1 cellular context compared by ENCODE assay signal in the genomic region with DNA sequence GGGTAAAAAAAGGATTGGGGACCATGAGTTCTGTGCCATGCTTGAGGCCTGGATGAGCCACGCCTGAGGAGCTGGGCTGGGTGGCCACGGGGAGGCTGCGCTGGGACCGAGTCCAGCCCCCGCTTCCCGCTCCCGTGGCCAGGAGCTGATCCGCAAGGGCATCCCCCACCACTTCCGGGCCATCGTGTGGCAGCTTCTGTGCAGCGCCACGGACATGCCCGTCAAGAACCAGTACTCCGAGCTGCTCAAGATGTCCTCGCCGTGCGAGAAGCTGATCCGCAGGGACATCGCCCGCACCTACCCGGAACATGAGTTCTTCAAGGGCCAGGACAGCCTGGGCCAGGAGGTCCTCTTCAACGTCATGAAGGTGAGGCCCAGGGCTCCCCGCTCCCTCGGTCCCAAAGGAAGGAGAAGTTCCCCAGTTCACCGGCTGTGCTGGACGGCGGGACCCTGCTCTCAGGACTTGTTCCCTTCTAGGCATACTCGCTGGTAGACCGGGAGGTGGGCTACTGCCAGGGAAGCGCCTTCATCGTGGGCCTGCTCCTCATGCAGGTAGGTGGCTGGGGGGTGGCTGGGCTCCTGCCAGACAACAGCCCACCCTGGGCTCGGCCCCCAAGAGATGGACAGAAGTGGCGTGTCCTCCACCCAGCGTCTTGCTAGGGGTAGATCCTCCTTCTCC.
TF ChIP-seq lines count a peak whose summit lies in the region.

No MANE protein-coding gene starts in this region.

TF ChIP-seq in HepG2, 621 proteins besides CTCF, POLR2A, EP300 and RAD21:
- TF ChIP-seq ZNF382 (CRISPR knock-in tag; IDR thresholded peaks at IDR 0.05; ENCODE audit: borderline replicate concordance) (no peak), ARNTL (CRISPR knock-in tag; IDR thresholded peaks at IDR 0.05) (no peak), MEIS2 (CRISPR knock-in tag; IDR thresholded peaks at IDR 0.05) (no peak), ZNF121 (CRISPR knock-in tag; IDR thresholded peaks at IDR 0.05) (no peak), ZNF530 (CRISPR knock-in tag; IDR thresholded peaks at IDR 0.05; ENCODE audit: low read depth) (no peak), ZNF678 (CRISPR knock-in tag; IDR thresholded peaks at IDR 0.05) (no peak), ZEB1 (IDR thresholded peaks at IDR 0.05; ENCODE audit: insufficient replicate concordance, low read depth) (no peak), NFYC (CRISPR knock-in tag; IDR thresholded peaks at IDR 0.05) (no peak), ZNF260 (CRISPR knock-in tag; IDR thresholded peaks at IDR 0.05; ENCODE audit: borderline replicate concordance, low read depth) (no peak), ZBTB7B (CRISPR knock-in tag; IDR thresholded peaks at IDR 0.05) (no peak), ZNF124 (CRISPR knock-in tag; IDR thresholded peaks at IDR 0.05) (no peak)
- TF ChIP-seq, protein P1, sequence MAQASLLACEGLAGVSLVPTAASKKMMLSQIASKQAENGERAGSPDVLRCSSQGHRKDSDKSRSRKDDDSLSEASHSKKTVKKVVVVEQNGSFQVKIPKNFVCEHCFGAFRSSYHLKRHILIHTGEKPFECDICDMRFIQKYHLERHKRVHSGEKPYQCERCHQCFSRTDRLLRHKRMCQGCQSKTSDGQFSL (CRISPR knock-in tag; IDR thresholded peaks at IDR 0.05) = no peak
- TF ChIP-seq, protein P2, sequence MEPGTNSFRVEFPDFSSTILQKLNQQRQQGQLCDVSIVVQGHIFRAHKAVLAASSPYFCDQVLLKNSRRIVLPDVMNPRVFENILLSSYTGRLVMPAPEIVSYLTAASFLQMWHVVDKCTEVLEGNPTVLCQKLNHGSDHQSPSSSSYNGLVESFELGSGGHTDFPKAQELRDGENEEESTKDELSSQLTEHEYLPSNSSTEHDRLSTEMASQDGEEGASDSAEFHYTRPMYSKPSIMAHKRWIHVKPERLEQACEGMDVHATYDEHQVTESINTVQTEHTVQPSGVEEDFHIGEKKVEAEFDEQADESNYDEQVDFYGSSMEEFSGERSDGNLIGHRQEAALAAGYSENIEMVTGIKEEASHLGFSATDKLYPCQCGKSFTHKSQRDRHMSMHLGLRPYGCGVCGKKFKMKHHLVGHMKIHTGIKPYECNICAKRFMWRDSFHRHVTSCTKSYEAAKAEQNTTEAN (CRISPR knock-in tag; conservative IDR thresholded peaks at IDR 0.05) = no peak
- TF ChIP-seq, protein P3, sequence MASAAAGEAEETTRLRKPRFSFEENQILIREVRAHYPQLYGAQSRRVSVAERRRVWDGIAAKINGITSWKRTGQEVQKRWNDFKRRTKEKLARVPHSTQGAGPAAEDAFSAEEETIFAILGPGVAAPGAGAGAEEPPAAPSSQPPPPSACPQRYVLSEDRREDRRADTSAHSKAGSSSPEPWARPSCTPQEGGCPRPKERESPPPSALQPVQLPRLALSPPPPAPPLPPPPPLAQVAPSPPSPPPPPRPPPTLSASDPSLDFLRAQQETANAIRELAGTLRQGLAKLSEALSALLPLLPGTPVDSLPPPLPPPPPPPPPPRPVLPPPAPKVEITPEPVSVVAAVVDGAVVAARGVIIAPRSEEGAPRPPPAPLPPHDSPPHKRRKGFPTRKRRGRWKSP (CRISPR knock-in tag; IDR thresholded peaks at IDR 0.05) = no peak
- TF ChIP-seq, protein P4, sequence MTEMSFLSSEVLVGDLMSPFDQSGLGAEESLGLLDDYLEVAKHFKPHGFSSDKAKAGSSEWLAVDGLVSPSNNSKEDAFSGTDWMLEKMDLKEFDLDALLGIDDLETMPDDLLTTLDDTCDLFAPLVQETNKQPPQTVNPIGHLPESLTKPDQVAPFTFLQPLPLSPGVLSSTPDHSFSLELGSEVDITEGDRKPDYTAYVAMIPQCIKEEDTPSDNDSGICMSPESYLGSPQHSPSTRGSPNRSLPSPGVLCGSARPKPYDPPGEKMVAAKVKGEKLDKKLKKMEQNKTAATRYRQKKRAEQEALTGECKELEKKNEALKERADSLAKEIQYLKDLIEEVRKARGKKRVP (CRISPR knock-in tag; IDR thresholded peaks at IDR 0.05) = no peak
- TF ChIP-seq, protein P5, sequence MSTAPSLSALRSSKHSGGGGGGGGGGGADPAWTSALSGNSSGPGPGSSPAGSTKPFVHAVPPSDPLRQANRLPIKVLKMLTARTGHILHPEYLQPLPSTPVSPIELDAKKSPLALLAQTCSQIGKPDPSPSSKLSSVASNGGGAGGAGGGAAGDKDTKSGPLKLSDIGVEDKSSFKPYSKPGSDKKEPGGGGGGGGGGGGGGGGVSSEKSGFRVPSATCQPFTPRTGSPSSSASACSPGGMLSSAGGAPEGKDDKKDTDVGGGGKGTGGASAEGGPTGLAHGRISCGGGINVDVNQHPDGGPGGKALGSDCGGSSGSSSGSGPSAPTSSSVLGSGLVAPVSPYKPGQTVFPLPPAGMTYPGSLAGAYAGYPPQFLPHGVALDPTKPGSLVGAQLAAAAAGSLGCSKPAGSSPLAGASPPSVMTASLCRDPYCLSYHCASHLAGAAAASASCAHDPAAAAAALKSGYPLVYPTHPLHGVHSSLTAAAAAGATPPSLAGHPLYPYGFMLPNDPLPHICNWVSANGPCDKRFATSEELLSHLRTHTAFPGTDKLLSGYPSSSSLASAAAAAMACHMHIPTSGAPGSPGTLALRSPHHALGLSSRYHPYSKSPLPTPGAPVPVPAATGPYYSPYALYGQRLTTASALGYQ (CRISPR knock-in tag; IDR thresholded peaks at IDR 0.05) = no peak
- TF ChIP-seq, protein P6, sequence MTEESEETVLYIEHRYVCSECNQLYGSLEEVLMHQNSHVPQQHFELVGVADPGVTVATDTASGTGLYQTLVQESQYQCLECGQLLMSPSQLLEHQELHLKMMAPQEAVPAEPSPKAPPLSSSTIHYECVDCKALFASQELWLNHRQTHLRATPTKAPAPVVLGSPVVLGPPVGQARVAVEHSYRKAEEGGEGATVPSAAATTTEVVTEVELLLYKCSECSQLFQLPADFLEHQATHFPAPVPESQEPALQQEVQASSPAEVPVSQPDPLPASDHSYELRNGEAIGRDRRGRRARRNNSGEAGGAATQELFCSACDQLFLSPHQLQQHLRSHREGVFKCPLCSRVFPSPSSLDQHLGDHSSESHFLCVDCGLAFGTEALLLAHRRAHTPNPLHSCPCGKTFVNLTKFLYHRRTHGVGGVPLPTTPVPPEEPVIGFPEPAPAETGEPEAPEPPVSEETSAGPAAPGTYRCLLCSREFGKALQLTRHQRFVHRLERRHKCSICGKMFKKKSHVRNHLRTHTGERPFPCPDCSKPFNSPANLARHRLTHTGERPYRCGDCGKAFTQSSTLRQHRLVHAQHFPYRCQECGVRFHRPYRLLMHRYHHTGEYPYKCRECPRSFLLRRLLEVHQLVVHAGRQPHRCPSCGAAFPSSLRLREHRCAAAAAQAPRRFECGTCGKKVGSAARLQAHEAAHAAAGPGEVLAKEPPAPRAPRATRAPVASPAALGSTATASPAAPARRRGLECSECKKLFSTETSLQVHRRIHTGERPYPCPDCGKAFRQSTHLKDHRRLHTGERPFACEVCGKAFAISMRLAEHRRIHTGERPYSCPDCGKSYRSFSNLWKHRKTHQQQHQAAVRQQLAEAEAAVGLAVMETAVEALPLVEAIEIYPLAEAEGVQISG (CRISPR knock-in tag; IDR thresholded peaks at IDR 0.05) = no peak
TF ChIP-seq in HepG2: peak in this region for 0.
